In the genomic region with DNA sequence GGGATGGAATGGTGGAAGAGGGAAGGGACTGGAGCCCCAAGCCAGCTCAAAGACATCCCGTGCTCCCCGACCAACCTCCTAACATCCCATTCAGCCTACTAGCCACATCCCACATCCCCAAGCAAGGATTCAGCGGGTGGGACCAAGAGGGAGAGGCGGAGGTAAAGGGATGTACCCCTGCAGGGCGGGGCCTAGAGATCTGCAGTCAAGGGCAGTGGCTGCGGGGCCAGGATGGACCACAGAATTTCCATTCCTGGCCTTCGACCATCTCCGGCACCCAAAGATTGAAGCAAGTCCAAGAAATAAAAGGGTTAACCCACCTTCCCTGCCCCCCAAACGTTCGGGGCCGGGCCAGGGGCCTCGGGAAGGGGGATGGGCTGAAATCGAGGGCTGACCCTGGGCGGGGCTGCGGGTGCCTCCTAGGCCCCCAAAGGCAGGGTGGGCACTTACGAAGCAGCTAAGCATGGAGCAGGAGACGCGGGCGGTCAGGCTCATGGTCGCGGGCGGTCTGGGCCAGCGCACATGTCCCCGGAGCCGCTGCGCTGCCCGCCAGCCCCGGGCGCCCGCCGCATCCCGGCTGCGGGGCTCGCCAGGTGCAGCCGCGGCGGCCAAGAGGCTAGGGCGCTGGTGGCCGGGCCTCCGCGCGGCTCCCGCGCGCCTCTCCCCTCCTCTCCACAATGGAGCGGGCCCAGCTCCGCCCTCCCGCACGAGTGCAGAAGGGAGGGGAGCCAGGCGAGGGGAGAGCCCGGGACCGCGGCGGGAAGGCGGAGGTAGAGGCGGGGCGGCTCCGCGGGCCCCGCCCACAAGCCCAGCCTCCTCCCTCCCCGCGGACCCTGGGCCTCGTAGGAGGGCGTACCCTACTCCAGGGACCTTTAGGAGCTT, we compare ENCODE assay signal across 1 cellular context.
TF ChIP-seq lines count a peak whose summit lies in the region.

A gene (minus strand): TSS at position 726 of the 882 bp plus-strand sequence. CDS start 231 bp downstream, at position 495.

TF ChIP-seq in HepG2, 621 proteins besides CTCF, POLR2A, EP300 and RAD21 (continued from another document and continues in another):
- TF ChIP-seq, protein P1, sequence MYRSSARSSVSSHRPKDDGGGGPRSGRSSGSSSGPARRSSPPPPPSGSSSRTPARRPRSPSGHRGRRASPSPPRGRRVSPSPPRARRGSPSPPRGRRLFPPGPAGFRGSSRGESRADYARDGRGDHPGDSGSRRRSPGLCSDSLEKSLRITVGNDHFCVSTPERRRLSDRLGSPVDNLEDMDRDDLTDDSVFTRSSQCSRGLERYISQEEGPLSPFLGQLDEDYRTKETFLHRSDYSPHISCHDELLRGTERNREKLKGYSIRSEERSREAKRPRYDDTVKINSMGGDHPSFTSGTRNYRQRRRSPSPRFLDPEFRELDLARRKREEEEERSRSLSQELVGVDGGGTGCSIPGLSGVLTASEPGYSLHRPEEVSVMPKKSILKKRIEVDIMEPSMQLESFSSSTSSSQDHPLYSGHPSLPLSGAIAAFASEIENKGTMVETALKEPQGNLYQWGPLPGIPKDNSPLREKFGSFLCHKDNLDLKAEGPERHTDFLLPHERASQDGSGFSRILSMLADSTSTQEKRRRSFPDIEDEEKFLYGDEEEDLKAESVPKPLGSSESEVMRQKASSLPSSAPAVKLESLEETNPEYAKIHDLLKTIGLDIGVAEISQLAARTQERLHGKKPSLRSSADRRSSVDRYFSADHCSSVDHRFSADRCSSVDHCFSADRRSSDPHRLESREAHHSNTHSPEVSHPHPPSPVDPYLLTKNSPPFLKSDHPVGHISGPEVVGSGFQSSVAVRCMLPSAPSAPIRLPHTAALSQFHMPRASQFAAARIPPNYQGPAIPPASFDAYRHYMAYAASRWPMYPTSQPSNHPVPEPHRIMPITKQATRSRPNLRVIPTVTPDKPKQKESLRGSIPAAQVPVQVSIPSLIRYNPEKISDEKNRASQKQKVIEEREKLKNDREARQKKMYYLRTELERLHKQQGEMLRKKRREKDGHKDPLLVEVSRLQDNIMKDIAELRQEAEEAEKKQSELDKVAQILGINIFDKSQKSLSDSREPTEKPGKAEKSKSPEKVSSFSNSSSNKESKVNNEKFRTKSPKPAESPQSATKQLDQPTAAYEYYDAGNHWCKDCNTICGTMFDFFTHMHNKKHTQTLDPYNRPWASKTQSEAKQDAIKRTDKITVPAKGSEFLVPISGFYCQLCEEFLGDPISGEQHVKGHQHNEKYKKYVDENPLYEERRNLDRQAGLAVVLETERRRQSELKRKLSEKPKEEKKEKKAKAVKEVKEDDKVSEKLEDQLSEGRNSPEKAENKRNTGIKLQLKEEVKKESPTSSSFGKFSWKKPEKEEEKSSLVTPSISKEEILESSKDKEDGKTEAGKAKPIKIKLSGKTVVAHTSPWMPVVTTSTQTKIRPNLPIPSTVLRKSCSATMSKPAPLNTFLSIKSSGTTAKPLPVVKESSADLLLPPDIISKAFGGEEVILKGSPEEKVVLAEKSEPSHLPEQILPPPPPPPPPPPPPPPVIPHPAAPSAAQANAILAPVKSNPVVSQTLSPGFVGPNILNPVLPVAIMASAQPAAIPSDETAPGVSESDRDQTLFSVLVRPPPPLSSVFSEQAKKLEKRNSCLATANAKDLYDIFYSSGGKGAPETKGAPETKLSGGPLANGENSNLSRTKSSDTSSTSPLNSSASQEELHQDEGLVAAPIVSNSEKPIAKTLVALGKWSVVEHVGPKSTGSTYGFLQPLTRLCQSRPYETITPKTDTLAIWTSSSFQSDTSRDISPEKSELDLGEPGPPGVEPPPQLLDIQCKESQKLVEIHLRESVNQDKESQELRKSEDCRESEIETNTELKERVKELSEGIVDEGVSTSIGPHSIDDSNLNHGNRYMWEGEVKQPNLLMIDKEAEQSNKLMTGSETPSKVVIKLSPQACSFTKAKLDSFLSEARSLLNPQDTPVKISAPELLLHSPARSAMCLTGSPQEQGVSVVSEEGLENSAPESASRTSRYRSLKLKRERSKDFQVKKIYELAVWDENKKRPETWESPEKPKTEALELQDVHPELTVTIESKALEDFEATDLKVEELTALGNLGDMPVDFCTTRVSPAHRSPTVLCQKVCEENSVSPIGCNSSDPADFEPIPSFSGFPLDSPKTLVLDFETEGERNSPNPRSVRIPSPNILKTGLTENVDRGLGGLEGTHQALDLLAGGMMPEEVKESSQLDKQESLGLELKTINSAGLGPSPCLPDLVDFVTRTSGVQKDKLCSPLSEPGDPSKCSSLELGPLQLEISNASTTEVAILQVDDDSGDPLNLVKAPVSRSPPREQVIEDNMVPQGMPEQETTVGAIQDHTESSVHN (CRISPR knock-in tag; IDR thresholded peaks at IDR 0.05): no peak
- TF ChIP-seq MEF2D (CRISPR knock-in tag; IDR thresholded peaks at IDR 0.05) (no peak; the same call in 1 of the 2 replicates), ZBTB38 (CRISPR knock-in tag; IDR thresholded peaks at IDR 0.05) (no peak), ZBTB7A (CRISPR knock-in tag; IDR thresholded peaks at IDR 0.05) (no peak), ZNF510 (CRISPR knock-in tag; IDR thresholded peaks at IDR 0.05; ENCODE audit: low read depth) (no peak), TARDBP (CRISPR knock-in tag; IDR thresholded peaks at IDR 0.05) (no peak), KLF15 (CRISPR knock-in tag; IDR thresholded peaks at IDR 0.05; ENCODE audit: borderline replicate concordance) (no peak), PHF20 (CRISPR knock-in tag; IDR thresholded peaks at IDR 0.05) (peak; percentile 52; the same call in 1 of the 2 replicates), XRCC5 (optimal IDR thresholded peaks at IDR 0.05; ENCODE audit: low read length) (peak; percentile 48), ZNF570 (CRISPR knock-in tag; IDR thresholded peaks at IDR 0.05; ENCODE audit: borderline replicate concordance) (no peak), ASH2L (IDR thresholded peaks at IDR 0.05; ENCODE audit: insufficient read length, low read depth, low read length) (peak; percentile 41), ZNF326 (CRISPR knock-in tag; IDR thresholded peaks at IDR 0.05; ENCODE audit: borderline replicate concordance) (no peak), AGO1 (IDR thresholded peaks at IDR 0.05; ENCODE audit: low read depth, low read length, poor library complexity, severe bottlenecking) (peak; percentile 32), TEAD2 (CRISPR knock-in tag; IDR thresholded peaks at IDR 0.05) (no peak), ZNF776 (CRISPR knock-in tag; IDR thresholded peaks at IDR 0.05) (0 out of 2 replicates have a peak, but pooled peaks have one; percentile 38), SPEN (CRISPR knock-in tag; IDR thresholded peaks at IDR 0.05; ENCODE audit: low read depth) (peak; percentile 72), NFATC3 (CRISPR knock-in tag; IDR thresholded peaks at IDR 0.05) (no peak), KDM3A (CRISPR knock-in tag; IDR thresholded peaks at IDR 0.05; ENCODE audit: low read depth) (no peak), ZNF160 (CRISPR knock-in tag; IDR thresholded peaks at IDR 0.05) (no peak), ZFP41 (CRISPR knock-in tag; IDR thresholded peaks at IDR 0.05; ENCODE audit: borderline replicate concordance) (no peak), FOSL2 (CRISPR knock-in tag; IDR thresholded peaks at IDR 0.05) (no peak), AGO2 (optimal IDR thresholded peaks at IDR 0.05; ENCODE audit: low read depth, low read length) (peak; percentile 79), ETV6 (CRISPR knock-in tag; conservative IDR thresholded peaks at IDR 0.05) (peak; percentile 80; the same call in 1 of the 2 replicates), KLF9 (CRISPR knock-in tag; IDR thresholded peaks at IDR 0.05; ENCODE audit: low read depth) (peak; percentile 54; the same call in 1 of the 2 replicates), GZF1 (CRISPR knock-in tag; IDR thresholded peaks at IDR 0.05) (no peak), NBN (conservative IDR thresholded peaks at IDR 0.05) (no peak), ZNF441 (CRISPR knock-in tag; IDR thresholded peaks at IDR 0.05; ENCODE audit: borderline replicate concordance) (peak; percentile 97), RORA (CRISPR knock-in tag; IDR thresholded peaks at IDR 0.05) (no peak)
- TF ChIP-seq, protein P2, sequence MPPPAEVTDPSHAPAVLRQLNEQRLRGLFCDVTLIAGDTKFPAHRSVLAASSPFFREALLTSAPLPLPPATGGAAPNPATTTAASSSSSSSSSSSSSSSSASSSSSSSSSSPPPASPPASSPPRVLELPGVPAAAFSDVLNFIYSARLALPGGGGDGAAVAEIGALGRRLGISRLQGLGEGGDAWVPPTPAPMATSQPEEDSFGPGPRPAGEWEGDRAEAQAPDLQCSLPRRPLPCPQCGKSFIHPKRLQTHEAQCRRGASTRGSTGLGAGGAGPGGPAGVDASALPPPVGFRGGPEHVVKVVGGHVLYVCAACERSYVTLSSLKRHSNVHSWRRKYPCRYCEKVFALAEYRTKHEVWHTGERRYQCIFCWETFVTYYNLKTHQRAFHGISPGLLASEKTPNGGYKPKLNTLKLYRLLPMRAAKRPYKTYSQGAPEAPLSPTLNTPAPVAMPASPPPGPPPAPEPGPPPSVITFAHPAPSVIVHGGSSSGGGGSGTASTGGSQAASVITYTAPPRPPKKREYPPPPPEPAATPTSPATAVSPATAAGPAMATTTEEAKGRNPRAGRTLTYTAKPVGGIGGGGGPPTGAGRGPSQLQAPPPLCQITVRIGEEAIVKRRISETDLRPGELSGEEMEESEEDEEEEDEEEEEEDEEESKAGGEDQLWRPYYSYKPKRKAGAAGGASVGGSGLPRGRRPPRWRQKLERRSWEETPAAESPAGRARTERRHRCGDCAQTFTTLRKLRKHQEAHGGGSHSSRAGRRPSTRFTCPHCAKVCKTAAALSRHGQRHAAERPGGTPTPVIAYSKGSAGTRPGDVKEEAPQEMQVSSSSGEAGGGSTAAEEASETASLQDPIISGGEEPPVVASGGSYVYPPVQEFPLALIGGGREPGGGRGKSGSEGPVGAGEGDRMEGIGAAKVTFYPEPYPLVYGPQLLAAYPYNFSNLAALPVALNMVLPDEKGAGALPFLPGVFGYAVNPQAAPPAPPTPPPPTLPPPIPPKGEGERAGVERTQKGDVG (CRISPR knock-in tag; IDR thresholded peaks at IDR 0.05; ENCODE audit: borderline replicate concordance): no peak
- TF ChIP-seq, protein P3, sequence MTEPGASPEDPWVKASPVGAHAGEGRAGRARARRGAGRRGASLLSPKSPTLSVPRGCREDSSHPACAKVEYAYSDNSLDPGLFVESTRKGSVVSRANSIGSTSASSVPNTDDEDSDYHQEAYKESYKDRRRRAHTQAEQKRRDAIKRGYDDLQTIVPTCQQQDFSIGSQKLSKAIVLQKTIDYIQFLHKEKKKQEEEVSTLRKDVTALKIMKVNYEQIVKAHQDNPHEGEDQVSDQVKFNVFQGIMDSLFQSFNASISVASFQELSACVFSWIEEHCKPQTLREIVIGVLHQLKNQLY (CRISPR knock-in tag; IDR thresholded peaks at IDR 0.05): no peak
- TF ChIP-seq, protein P4, sequence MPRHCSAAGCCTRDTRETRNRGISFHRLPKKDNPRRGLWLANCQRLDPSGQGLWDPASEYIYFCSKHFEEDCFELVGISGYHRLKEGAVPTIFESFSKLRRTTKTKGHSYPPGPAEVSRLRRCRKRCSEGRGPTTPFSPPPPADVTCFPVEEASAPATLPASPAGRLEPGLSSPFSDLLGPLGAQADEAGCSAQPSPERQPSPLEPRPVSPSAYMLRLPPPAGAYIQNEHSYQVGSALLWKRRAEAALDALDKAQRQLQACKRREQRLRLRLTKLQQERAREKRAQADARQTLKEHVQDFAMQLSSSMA (CRISPR knock-in tag; IDR thresholded peaks at IDR 0.05): peak; percentile 23; the same call in 1 of the 2 replicates
- TF ChIP-seq, protein P5, sequence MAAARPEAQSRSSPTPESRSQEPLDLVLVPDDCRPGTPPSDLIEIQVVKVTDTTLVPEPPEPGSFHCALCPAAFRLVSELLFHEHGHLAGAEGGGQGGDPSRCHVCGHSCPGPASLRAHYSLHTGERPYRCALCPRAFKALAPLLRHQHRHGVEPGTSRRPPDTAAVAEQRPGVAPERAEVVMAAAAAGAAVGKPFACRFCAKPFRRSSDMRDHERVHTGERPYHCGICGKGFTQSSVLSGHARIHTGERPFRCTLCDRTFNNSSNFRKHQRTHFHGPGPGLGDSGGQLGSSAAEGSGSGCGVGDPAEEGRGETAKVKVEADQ (CRISPR knock-in tag; IDR thresholded peaks at IDR 0.05; ENCODE audit: borderline replicate concordance): no peak
- TF ChIP-seq, protein P6, sequence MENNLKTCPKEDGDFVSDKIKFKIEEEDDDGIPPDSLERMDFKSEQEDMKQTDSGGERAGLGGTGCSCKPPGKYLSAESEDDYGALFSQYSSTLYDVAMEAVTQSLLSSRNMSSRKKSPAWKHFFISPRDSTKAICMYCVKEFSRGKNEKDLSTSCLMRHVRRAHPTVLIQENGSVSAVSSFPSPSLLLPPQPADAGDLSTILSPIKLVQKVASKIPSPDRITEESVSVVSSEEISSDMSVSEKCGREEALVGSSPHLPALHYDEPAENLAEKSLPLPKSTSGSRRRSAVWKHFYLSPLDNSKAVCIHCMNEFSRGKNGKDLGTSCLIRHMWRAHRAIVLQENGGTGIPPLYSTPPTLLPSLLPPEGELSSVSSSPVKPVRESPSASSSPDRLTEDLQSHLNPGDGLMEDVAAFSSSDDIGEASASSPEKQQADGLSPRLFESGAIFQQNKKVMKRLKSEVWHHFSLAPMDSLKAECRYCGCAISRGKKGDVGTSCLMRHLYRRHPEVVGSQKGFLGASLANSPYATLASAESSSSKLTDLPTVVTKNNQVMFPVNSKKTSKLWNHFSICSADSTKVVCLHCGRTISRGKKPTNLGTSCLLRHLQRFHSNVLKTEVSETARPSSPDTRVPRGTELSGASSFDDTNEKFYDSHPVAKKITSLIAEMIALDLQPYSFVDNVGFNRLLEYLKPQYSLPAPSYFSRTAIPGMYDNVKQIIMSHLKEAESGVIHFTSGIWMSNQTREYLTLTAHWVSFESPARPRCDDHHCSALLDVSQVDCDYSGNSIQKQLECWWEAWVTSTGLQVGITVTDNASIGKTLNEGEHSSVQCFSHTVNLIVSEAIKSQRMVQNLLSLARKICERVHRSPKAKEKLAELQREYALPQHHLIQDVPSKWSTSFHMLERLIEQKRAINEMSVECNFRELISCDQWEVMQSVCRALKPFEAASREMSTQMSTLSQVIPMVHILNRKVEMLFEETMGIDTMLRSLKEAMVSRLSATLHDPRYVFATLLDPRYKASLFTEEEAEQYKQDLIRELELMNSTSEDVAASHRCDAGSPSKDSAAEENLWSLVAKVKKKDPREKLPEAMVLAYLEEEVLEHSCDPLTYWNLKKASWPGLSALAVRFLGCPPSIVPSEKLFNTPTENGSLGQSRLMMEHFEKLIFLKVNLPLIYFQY (CRISPR knock-in tag; IDR thresholded peaks at IDR 0.05; ENCODE audit: borderline replicate concordance): peak; percentile 55; the same call in 1 of the 2 replicates
- TF ChIP-seq, protein P7, sequence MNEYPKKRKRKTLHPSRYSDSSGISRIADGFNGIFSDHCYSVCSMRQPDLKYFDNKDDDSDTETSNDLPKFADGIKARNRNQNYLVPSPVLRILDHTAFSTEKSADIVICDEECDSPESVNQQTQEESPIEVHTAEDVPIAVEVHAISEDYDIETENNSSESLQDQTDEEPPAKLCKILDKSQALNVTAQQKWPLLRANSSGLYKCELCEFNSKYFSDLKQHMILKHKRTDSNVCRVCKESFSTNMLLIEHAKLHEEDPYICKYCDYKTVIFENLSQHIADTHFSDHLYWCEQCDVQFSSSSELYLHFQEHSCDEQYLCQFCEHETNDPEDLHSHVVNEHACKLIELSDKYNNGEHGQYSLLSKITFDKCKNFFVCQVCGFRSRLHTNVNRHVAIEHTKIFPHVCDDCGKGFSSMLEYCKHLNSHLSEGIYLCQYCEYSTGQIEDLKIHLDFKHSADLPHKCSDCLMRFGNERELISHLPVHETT (CRISPR knock-in tag; conservative IDR thresholded peaks at IDR 0.05): 0 out of 2 replicates have a peak, but pooled peaks have one; percentile 32
